ENCODE assay signal across 17 cellular contexts in genomic region chr13:105972811-105973590, GRCh38.
DNase-seq lines count a peak whose midpoint lies in the region; ATAC-seq and TF ChIP-seq lines count a peak whose summit lies in the region.
"Had no signal": no experiment of that assay in that cellular context is flagged by ENCODE, and none has a peak within 500 bp of the region (broad histone marks: within the 10 kb centered on the region; RNA-seq: fewer than 3 reads in every experiment).

No MANE protein-coding gene starts in this region.

- H2AFZ ChIP-seq in IMR-90 (replicated peaks; ENCODE audit: low read length, poor library complexity) = peak overlapping the region; percentile 2
- H2AFZ ChIP-seq in neural progenitor cell (replicated peaks) = no peak overlapping the region

- no peak for TF ChIP-seq CTCF in IMR-90 (conservative IDR thresholded peaks at IDR 0.05; ENCODE audit: low read depth, low read length)
- TF ChIP-seq CTCF in neural progenitor cell (IDR thresholded peaks at IDR 0.05) = no peak

- ATAC-seq in IMR-90 (ENCODE audit: low read depth) = no peak
- ATAC-seq in HG02870 (IDR thresholded peaks at IDR 0.05; ENCODE audit: unreplicated experiment) = no peak
- ATAC-seq: heart left ventricle; naive thymus-derived CD8-positive, alpha-beta T cell had no signal

- H2BK5ac ChIP-seq in IMR-90 (ENCODE audit: low read depth, low read length, poor library complexity, severe bottlenecking) = no peak overlapping the region

- H3K9ac ChIP-seq in IMR-90 (ENCODE audit: low read depth, low read length) (no peak overlapping the region), endocrine pancreas (ENCODE audit: control insufficient read depth, insufficient read depth, low read length) (no peak overlapping the region), neural progenitor cell (no peak overlapping the region)

- no peak overlapping the region for H3K4me2 ChIP-seq in IMR-90 (ENCODE audit: low read depth, low read length)
- no peak overlapping the region for H3K4me2 ChIP-seq in neural progenitor cell

- no peak overlapping the region for H3K56ac ChIP-seq in IMR-90 (ENCODE audit: extremely low read depth, insufficient read depth, low read length)

- H3K27me3 Mint-ChIP-seq in neural progenitor cell (ENCODE audit: insufficient read depth, low read depth) = peaks cover under 1% of the 10 kb centered on the region

- H3K79me1 ChIP-seq in IMR-90 (ENCODE audit: low read depth in 1 of 2, low read length in 2 of 2) = no peaks in the 10 kb centered on the region

- no peak overlapping the region for H2BK15ac ChIP-seq in IMR-90 (ENCODE audit: low read depth, low read length)

- intact Hi-C loops in IMR-90 (cut with micrococcal nuclease) = no loop called here

- peaks cover 11% of the 10 kb centered on the region for H3K4me1 Mint-ChIP-seq in neural progenitor cell
- H3K4me1 Mint-ChIP-seq: naive thymus-derived CD8-positive, alpha-beta T cell had no signal

- no peak overlapping the region for H2BK20ac ChIP-seq in IMR-90 (ENCODE audit: low read depth, low read length)

- POLR2A ChIA-PET in IMR-90 (lab: Charles Lee; ENCODE audit: unreplicated experiment) = interaction anchor here (0.6 kb wide), 1 partner anchor 248 kb away, joined by 24 read pairs; no protein-coding TSS in a partner anchor

- H3K36me3 ChIP-seq in IMR-90 (ENCODE audit: control insufficient read depth, insufficient read depth, low read length) (no peaks in the 10 kb centered on the region), endocrine pancreas (ENCODE audit: control insufficient read depth, insufficient read depth, low read length) (no peaks in the 10 kb centered on the region), neural progenitor cell (no peaks in the 10 kb centered on the region)
- H3K36me3 ChIP-seq: heart left ventricle, prostate gland had no signal

- TF ChIP-seq RAD21 in IMR-90 (IDR thresholded peaks at IDR 0.05; ENCODE audit: low read length) = no peak

- no peak overlapping the region for H2BK120ac ChIP-seq in IMR-90 (ENCODE audit: low read depth, low read length)

- no peak for TF ChIP-seq POLR2A in IMR-90 (IDR thresholded peaks at IDR 0.05; ENCODE audit: low read depth, low read length)

- no peaks in the 10 kb centered on the region for H4K20me1 ChIP-seq in IMR-90 (ENCODE audit: insufficient read depth, low read length)
- no peaks in the 10 kb centered on the region for H4K20me1 ChIP-seq in neural progenitor cell (ENCODE audit: low read depth)

- no TSS peak for BruUV-seq in IMR-90 (replicated peaks; lab: Mats Ljungman, UMichigan)

- H2AK5ac ChIP-seq in IMR-90 (ENCODE audit: low read depth, low read length) = no peak overlapping the region

- H4K5ac ChIP-seq in IMR-90 (ENCODE audit: low read depth, low read length) = no peak overlapping the region

- H3K27ac ChIP-seq in IMR-90 (ENCODE audit: insufficient read depth, low read length) (no peak overlapping the region), neural progenitor cell (no peak overlapping the region)
- H3K27ac ChIP-seq: heart left ventricle, prostate gland had no signal

- H3F3A ChIP-seq in neural progenitor cell (ENCODE audit: low read depth) = no peaks in the 10 kb centered on the region

- dilution Hi-C loops in IMR-90 (cut with HindIII; ENCODE audit: low sequenced_read_pairs, unreplicated experiment) = no loop called here

- H3K4me3 Mint-ChIP-seq in neural progenitor cell = no peak overlapping the region
- H3K4me3 Mint-ChIP-seq: naive thymus-derived CD8-positive, alpha-beta T cell had no signal

- H2AK9ac ChIP-seq in IMR-90 (replicated peaks; ENCODE audit: low read depth, low read length, poor library complexity) = no peak overlapping the region

- H3K9me3 Mint-ChIP-seq in neural progenitor cell = peaks cover 6% of the 10 kb centered on the region

- H3K27ac Mint-ChIP-seq in neural progenitor cell = peak overlapping the region; percentile 35
- H3K27ac Mint-ChIP-seq: naive thymus-derived CD8-positive, alpha-beta T cell had no signal

- H3K27me3 ChIP-seq in IMR-90 (ENCODE audit: control insufficient read depth, insufficient read depth, low read length) (no peaks in the 10 kb centered on the region), endocrine pancreas (ENCODE audit: control insufficient read depth, insufficient read depth, low read length) (no peaks in the 10 kb centered on the region), neural progenitor cell (no peaks in the 10 kb centered on the region)
- H3K27me3 ChIP-seq: heart left ventricle had no signal

- no peaks in the 10 kb centered on the region for H3K79me2 ChIP-seq in neural progenitor cell (ENCODE audit: low read depth)

- DNase-seq in AG08395 (ENCODE audit: low spot score) (peak; percentile 38), IMR-90 (no peak), neural progenitor cell (ENCODE audit: low spot score) (no peak), cerebellar nuclear complex (lab: John Stamatoyannopoulos, UW) (no peak), UCSD-AML1 (lab: John Stamatoyannopoulos, UW; ENCODE audit: unreplicated experiment) (no peak)
- no peak for DNase-seq in activated CD4-positive, alpha-beta T cell treated with anti-CD3 and anti-CD28 coated beads for 4 hours
- DNase-seq: caudate nucleus; DND-41; effector CD4-positive, alpha-beta T cell; GOT3; heart left ventricle; naive thymus-derived CD8-positive, alpha-beta T cell; NCI-H510A; SHP77 treated with DMSO at 0.1 percent for 48 hours had no signal

- H3K36me3 Mint-ChIP-seq in neural progenitor cell = peaks cover 2% of the 10 kb centered on the region
- H3K36me3 Mint-ChIP-seq: naive thymus-derived CD8-positive, alpha-beta T cell had no signal

- H3K4ac ChIP-seq in IMR-90 (ENCODE audit: low read depth, low read length) = no peak overlapping the region

- in situ Hi-C loops in IMR-90 (cut with MboI; ENCODE audit: low sequenced_read_pairs) = no loop called here

- WGBS in IMR-90 (ENCODE audit: extremely low coverage in 2 of 2, insufficient read length in 1 of 2), 2 experiments = 35% methylated on average over 4 of the region's 14 CpGs; no CpG with 5 or more reads in 1 of the 2 experiments

- H3K4me1 ChIP-seq in IMR-90 (ENCODE audit: control insufficient read depth, insufficient read depth, low read length) (no peaks in the 10 kb centered on the region), endocrine pancreas (ENCODE audit: control insufficient read depth, insufficient read depth, low read length) (no peaks in the 10 kb centered on the region), neural progenitor cell (no peaks in the 10 kb centered on the region)
- H3K4me1 ChIP-seq: heart left ventricle, prostate gland had no signal

- H3K9me1 ChIP-seq in IMR-90 (ENCODE audit: insufficient read depth, low read length) = no peaks in the 10 kb centered on the region

- H3K4me3 ChIP-seq in IMR-90 (ENCODE audit: insufficient read depth, low read depth, low read length) (no peak overlapping the region), endocrine pancreas (ENCODE audit: control insufficient read depth, insufficient read depth, low read length) (peak overlapping the region; percentile 10), neural progenitor cell (no peak overlapping the region)
- H3K4me3 ChIP-seq: heart left ventricle, prostate gland had no signal

- H4K91ac ChIP-seq in IMR-90 (ENCODE audit: insufficient read depth, low read depth, low read length) = no peak overlapping the region

- H3K23ac ChIP-seq in IMR-90 (ENCODE audit: low read depth, low read length) = no peak overlapping the region

- H3K18ac ChIP-seq in IMR-90 (ENCODE audit: low read depth, low read length) = no peak overlapping the region

- H3K14ac ChIP-seq in IMR-90 (replicated peaks; ENCODE audit: low read depth, low read length) = no peak overlapping the region; the same call in 1 of the 2 replicates

- no peak overlapping the region for H4K8ac ChIP-seq in IMR-90 (ENCODE audit: low read depth in 2 of 2, low read length in 2 of 2)

- CTCF ChIA-PET in IMR-90 (lab: Yijun Ruan, JAX) = interaction anchor here (0.7 kb wide), 1 partner anchor 86 kb away, joined by 5 read pairs; no protein-coding TSS in a partner anchor

- H3K9me3 ChIP-seq in IMR-90 (ENCODE audit: control insufficient read depth, insufficient read depth, low read length) = no peaks in the 10 kb centered on the region
- H3K9me3 ChIP-seq in endocrine pancreas (ENCODE audit: control insufficient read depth, low read length) = no peaks in the 10 kb centered on the region
- no peaks in the 10 kb centered on the region for H3K9me3 ChIP-seq in neural progenitor cell (ENCODE audit: low read depth)
- H3K9me3 ChIP-seq: heart left ventricle, prostate gland had no signal

TF ChIP-seq in IMR-90, 13 proteins besides CTCF, POLR2A, EP300 and RAD21 (continues in another document):
- TF ChIP-seq FOS (IDR thresholded peaks at IDR 0.05; ENCODE audit: low read depth, low read length) (no peak), CEBPB (IDR thresholded peaks at IDR 0.05; ENCODE audit: low read depth, low read length) (no peak), SMC3 (IDR thresholded peaks at IDR 0.05; ENCODE audit: low read depth, low read length) (no peak), BHLHE40 (IDR thresholded peaks at IDR 0.05; ENCODE audit: low read depth, low read length) (no peak), MAFK (IDR thresholded peaks at IDR 0.05; ENCODE audit: low read depth, low read length) (no peak), ELK1 (IDR thresholded peaks at IDR 0.05; ENCODE audit: borderline replicate concordance, low read depth, low read length) (no peak), NFE2L2 (IDR thresholded peaks at IDR 0.05; ENCODE audit: low read depth, low read length) (no peak), CHD1 (IDR thresholded peaks at IDR 0.05; ENCODE audit: low read depth, low read length) (no peak), RCOR1 (IDR thresholded peaks at IDR 0.05; ENCODE audit: insufficient replicate concordance, low read length) (no peak), MXI1 (IDR thresholded peaks at IDR 0.05; ENCODE audit: borderline replicate concordance, low read depth, low read length) (no peak), USF2 (IDR thresholded peaks at IDR 0.05; ENCODE audit: low read depth, low read length) (no peak), RFX5 (IDR thresholded peaks at IDR 0.05; ENCODE audit: low read depth, low read length) (no peak)
